1 cellular context compared by ENCODE assay signal in the genomic region with DNA sequence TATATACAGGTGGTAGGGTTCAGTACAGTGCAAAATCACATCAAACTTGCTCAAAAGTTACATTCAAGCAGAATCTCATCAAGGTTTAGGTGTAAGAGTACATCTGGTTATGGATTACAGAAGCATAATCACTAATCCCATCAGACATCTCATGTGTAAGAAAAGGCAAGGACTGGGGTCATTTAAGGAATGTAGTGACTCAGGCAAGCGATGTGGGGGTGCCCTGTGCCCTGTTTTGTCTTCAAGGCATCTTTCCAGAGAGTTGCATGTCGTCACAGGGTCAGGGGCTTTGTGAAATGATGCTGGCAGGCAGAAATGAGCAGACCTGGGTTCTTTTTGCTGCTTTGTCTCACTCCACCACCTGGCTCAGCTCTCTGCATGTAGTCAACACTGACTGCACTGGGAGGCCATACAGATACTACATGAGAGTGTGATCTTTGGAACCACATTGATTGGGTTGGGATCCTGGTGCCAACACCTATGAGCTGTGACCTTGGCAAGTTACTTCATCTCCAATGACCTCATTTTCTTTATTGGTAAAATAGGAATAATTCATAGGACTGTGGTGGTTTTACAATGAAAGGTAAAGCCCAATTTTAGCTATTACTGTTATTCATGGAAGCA.
A peak's percentile ranks its signal among the peaks of the same experiment; 100 is the strongest.
TF ChIP-seq lines count a peak whose summit lies in the region.

No MANE protein-coding gene starts in this region.

TF ChIP-seq in HepG2, 621 proteins besides CTCF, POLR2A, EP300 and RAD21 (continued from another document and continues in another):
- TF ChIP-seq, protein P1, sequence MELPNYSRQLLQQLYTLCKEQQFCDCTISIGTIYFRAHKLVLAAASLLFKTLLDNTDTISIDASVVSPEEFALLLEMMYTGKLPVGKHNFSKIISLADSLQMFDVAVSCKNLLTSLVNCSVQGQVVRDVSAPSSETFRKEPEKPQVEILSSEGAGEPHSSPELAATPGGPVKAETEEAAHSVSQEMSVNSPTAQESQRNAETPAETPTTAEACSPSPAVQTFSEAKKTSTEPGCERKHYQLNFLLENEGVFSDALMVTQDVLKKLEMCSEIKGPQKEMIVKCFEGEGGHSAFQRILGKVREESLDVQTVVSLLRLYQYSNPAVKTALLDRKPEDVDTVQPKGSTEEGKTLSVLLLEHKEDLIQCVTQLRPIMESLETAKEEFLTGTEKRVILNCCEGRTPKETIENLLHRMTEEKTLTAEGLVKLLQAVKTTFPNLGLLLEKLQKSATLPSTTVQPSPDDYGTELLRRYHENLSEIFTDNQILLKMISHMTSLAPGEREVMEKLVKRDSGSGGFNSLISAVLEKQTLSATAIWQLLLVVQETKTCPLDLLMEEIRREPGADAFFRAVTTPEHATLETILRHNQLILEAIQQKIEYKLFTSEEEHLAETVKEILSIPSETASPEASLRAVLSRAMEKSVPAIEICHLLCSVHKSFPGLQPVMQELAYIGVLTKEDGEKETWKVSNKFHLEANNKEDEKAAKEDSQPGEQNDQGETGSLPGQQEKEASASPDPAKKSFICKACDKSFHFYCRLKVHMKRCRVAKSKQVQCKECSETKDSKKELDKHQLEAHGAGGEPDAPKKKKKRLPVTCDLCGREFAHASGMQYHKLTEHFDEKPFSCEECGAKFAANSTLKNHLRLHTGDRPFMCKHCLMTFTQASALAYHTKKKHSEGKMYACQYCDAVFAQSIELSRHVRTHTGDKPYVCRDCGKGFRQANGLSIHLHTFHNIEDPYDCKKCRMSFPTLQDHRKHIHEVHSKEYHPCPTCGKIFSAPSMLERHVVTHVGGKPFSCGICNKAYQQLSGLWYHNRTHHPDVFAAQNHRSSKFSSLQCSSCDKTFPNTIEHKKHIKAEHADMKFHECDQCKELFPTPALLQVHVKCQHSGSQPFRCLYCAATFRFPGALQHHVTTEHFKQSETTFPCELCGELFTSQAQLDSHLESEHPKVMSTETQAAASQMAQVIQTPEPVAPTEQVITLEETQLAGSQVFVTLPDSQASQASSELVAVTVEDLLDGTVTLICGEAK (IDR thresholded peaks at IDR 0.05) = no peak
- TF ChIP-seq, protein P1 (CRISPR knock-in tag; IDR thresholded peaks at IDR 0.05) = 0 out of 2 replicates have a peak, but pooled peaks have one; percentile 20
- TF ChIP-seq ZNF777 (CRISPR knock-in tag; IDR thresholded peaks at IDR 0.05) = no peak
- TF ChIP-seq CEBPB (IDR thresholded peaks at IDR 0.05; ENCODE audit: borderline replicate concordance, low read depth, low read length) = 0 out of 2 replicates have a peak, but pooled peaks have one; percentile 19
- peak; percentile 46; the same call in 1 of the 2 replicates for TF ChIP-seq TBX3 (IDR thresholded peaks at IDR 0.05; ENCODE audit: borderline replicate concordance)
- TF ChIP-seq JUN (CRISPR knock-in tag; IDR thresholded peaks at IDR 0.05) = peak; percentile 78; the same call in 1 of the 2 replicates
- peak; percentile 17; the same call in 1 of the 2 replicates for TF ChIP-seq ZNF460 (CRISPR knock-in tag; IDR thresholded peaks at IDR 0.05; ENCODE audit: borderline replicate concordance)
- peak; percentile 27; the same call in 1 of the 2 replicates for TF ChIP-seq MED1 (CRISPR knock-in tag; IDR thresholded peaks at IDR 0.05)
- no peak for TF ChIP-seq SOX6 (IDR thresholded peaks at IDR 0.05)
- TF ChIP-seq SOX6 (CRISPR knock-in tag; IDR thresholded peaks at IDR 0.05) = 0 out of 2 replicates have a peak, but pooled peaks have one; percentile 9
- TF ChIP-seq, protein P2, sequence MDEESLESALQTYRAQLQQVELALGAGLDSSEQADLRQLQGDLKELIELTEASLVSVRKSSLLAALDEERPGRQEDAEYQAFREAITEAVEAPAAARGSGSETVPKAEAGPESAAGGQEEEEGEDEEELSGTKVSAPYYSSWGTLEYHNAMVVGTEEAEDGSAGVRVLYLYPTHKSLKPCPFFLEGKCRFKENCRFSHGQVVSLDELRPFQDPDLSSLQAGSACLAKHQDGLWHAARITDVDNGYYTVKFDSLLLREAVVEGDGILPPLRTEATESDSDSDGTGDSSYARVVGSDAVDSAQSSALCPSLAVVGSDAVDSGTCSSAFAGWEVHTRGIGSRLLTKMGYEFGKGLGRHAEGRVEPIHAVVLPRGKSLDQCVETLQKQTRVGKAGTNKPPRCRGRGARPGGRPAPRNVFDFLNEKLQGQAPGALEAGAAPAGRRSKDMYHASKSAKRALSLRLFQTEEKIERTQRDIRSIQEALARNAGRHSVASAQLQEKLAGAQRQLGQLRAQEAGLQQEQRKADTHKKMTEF (CRISPR knock-in tag; IDR thresholded peaks at IDR 0.05) = 0 out of 2 replicates have a peak, but pooled peaks have one; percentile 33
- TF ChIP-seq HNF4A (CRISPR knock-in tag; IDR thresholded peaks at IDR 0.05) = peak; percentile 82
- peak; percentile 41 for TF ChIP-seq FOSL2 (CRISPR knock-in tag; IDR thresholded peaks at IDR 0.05)
- TF ChIP-seq HOXA3 (CRISPR knock-in tag; IDR thresholded peaks at IDR 0.05) = peak; percentile 27; the same call in 1 of the 2 replicates
- TF ChIP-seq, protein P3, sequence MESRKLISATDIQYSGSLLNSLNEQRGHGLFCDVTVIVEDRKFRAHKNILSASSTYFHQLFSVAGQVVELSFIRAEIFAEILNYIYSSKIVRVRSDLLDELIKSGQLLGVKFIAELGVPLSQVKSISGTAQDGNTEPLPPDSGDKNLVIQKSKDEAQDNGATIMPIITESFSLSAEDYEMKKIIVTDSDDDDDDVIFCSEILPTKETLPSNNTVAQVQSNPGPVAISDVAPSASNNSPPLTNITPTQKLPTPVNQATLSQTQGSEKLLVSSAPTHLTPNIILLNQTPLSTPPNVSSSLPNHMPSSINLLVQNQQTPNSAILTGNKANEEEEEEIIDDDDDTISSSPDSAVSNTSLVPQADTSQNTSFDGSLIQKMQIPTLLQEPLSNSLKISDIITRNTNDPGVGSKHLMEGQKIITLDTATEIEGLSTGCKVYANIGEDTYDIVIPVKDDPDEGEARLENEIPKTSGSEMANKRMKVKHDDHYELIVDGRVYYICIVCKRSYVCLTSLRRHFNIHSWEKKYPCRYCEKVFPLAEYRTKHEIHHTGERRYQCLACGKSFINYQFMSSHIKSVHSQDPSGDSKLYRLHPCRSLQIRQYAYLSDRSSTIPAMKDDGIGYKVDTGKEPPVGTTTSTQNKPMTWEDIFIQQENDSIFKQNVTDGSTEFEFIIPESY (CRISPR knock-in tag; IDR thresholded peaks at IDR 0.05) = no peak
- peak; percentile 26 for TF ChIP-seq TEAD3 (CRISPR knock-in tag; optimal IDR thresholded peaks at IDR 0.05; ENCODE audit: borderline replicate concordance)
- TF ChIP-seq NR2C2 (CRISPR knock-in tag; IDR thresholded peaks at IDR 0.05; ENCODE audit: borderline replicate concordance) = no peak
- no peak for TF ChIP-seq ZNF883 (CRISPR knock-in tag; IDR thresholded peaks at IDR 0.05; ENCODE audit: not compliant biosample characterization)
- peak; percentile 79 for TF ChIP-seq ZMYM4 (CRISPR knock-in tag; IDR thresholded peaks at IDR 0.05)
- TF ChIP-seq, protein P4, sequence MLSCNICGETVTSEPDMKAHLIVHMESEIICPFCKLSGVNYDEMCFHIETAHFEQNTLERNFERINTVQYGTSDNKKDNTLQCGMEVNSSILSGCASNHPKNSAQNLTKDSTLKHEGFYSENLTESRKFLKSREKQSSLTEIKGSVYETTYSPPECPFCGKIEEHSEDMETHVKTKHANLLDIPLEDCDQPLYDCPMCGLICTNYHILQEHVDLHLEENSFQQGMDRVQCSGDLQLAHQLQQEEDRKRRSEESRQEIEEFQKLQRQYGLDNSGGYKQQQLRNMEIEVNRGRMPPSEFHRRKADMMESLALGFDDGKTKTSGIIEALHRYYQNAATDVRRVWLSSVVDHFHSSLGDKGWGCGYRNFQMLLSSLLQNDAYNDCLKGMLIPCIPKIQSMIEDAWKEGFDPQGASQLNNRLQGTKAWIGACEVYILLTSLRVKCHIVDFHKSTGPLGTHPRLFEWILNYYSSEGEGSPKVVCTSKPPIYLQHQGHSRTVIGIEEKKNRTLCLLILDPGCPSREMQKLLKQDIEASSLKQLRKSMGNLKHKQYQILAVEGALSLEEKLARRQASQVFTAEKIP (CRISPR knock-in tag; IDR thresholded peaks at IDR 0.05; ENCODE audit: borderline replicate concordance) = no peak
- TF ChIP-seq XBP1 (CRISPR knock-in tag; IDR thresholded peaks at IDR 0.05) = no peak
- TF ChIP-seq IRX3 (CRISPR knock-in tag; IDR thresholded peaks at IDR 0.05; ENCODE audit: borderline replicate concordance, low read depth) = 0 out of 2 replicates have a peak, but pooled peaks have one; percentile 37
- peak; percentile 50; the same call in 1 of the 2 replicates for TF ChIP-seq POGZ (CRISPR knock-in tag; IDR thresholded peaks at IDR 0.05)
- TF ChIP-seq SALL1 (CRISPR knock-in tag; IDR thresholded peaks at IDR 0.05) = peak; percentile 89
- peak; percentile 24; the same call in 1 of the 2 replicates for TF ChIP-seq ZNF709 (CRISPR knock-in tag; IDR thresholded peaks at IDR 0.05)
- TF ChIP-seq FOXK1 (CRISPR knock-in tag; IDR thresholded peaks at IDR 0.05; ENCODE audit: borderline replicate concordance, low read depth) = 0 out of 2 replicates have a peak, but pooled peaks have one; percentile 13
- TF ChIP-seq, protein P5, sequence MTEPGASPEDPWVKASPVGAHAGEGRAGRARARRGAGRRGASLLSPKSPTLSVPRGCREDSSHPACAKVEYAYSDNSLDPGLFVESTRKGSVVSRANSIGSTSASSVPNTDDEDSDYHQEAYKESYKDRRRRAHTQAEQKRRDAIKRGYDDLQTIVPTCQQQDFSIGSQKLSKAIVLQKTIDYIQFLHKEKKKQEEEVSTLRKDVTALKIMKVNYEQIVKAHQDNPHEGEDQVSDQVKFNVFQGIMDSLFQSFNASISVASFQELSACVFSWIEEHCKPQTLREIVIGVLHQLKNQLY (CRISPR knock-in tag; IDR thresholded peaks at IDR 0.05) = peak; percentile 41; the same call in 1 of the 2 replicates
- TF ChIP-seq, protein P6, sequence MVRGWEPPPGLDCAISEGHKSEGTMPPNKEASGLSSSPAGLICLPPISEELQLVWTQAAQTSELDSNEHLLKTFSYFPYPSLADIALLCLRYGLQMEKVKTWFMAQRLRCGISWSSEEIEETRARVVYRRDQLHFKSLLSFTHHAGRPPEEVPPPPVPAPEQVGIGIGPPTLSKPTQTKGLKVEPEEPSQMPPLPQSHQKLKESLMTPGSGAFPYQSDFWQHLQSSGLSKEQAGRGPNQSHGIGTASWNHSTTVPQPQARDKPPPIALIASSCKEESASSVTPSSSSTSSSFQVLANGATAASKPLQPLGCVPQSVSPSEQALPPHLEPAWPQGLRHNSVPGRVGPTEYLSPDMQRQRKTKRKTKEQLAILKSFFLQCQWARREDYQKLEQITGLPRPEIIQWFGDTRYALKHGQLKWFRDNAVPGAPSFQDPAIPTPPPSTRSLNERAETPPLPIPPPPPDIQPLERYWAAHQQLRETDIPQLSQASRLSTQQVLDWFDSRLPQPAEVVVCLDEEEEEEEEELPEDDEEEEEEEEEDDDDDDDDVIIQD (CRISPR knock-in tag; IDR thresholded peaks at IDR 0.05; ENCODE audit: low read depth) = peak; percentile 75; the same call in 1 of the 2 replicates
- TF ChIP-seq, protein P7, sequence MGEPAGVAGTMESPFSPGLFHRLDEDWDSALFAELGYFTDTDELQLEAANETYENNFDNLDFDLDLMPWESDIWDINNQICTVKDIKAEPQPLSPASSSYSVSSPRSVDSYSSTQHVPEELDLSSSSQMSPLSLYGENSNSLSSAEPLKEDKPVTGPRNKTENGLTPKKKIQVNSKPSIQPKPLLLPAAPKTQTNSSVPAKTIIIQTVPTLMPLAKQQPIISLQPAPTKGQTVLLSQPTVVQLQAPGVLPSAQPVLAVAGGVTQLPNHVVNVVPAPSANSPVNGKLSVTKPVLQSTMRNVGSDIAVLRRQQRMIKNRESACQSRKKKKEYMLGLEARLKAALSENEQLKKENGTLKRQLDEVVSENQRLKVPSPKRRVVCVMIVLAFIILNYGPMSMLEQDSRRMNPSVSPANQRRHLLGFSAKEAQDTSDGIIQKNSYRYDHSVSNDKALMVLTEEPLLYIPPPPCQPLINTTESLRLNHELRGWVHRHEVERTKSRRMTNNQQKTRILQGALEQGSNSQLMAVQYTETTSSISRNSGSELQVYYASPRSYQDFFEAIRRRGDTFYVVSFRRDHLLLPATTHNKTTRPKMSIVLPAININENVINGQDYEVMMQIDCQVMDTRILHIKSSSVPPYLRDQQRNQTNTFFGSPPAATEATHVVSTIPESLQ (CRISPR knock-in tag; conservative IDR thresholded peaks at IDR 0.05) = no peak
- no peak for TF ChIP-seq RCOR2 (CRISPR knock-in tag; IDR thresholded peaks at IDR 0.05)
- no peak for TF ChIP-seq NFIC (IDR thresholded peaks at IDR 0.05; ENCODE audit: low read length)
